In the genomic region with DNA sequence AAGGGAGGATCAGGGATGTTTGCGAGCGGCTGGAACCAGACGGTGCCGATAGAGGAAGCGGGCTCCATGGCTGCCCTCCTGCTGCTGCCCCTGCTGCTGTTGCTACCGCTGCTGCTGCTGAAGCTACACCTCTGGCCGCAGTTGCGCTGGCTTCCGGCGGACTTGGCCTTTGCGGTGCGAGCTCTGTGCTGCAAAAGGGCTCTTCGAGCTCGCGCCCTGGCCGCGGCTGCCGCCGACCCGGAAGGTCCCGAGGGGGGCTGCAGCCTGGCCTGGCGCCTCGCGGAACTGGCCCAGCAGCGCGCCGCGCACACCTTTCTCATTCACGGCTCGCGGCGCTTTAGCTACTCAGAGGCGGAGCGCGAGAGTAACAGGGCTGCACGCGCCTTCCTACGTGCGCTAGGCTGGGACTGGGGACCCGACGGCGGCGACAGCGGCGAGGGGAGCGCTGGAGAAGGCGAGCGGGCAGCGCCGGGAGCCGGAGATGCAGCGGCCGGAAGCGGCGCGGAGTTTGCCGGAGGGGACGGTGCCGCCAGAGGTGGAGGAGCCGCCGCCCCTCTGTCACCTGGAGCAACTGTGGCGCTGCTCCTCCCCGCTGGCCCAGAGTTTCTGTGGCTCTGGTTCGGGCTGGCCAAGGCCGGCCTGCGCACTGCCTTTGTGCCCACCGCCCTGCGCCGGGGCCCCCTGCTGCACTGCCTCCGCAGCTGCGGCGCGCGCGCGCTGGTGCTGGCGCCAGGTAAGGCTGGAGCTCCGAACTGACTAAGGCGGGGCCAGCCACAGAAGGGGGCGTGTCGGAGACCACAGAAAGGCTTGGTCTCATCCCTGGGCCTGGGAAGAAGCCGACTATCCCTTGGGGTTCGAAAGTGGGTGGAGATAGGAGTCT, we compare ENCODE assay signal across 8 cellular contexts. TPM values are rescaled to one million over a fixed set of nuclear protein-coding genes. Genes with fewer than 3 reads are reported as not detected.
DNase-seq lines count a peak whose midpoint lies in the region; ATAC-seq and TF ChIP-seq lines count a peak whose summit lies in the region.

No MANE protein-coding gene starts in this region.

- no TSS peak for BruUV-seq in Calu3 (replicated peaks; lab: Mats Ljungman, UMichigan)

- H3K4me3 Mint-ChIP-seq in Calu3 (ENCODE audit: low read depth, unreplicated experiment) = peak overlapping the region; percentile 74
- H3K4me3 Mint-ChIP-seq in brain = peak overlapping the region; percentile 84 to 88 (median 87)
- peak overlapping the region; percentile 92 to 95 (median 92) for H3K4me3 Mint-ChIP-seq in immature natural killer cell

- H3K36me3 Mint-ChIP-seq in Calu3 (ENCODE audit: insufficient read depth, unreplicated experiment) (peaks cover 43% of the 10 kb centered on the region), brain (peaks cover 6% of the 10 kb centered on the region), immature natural killer cell (peaks cover 0 to 12% (median 9%) of the 10 kb centered on the region in 3 donors)

- TF ChIP-seq CTCF in Calu3 (IDR thresholded peaks at IDR 0.05; ENCODE audit: unreplicated experiment) (no peak), brain (conservative IDR thresholded peaks at IDR 0.05) (peak in 1 of 2 experiments; percentile 40)

- intact Hi-C loops in Calu3 (cut with micrococcal nuclease; ENCODE audit: unreplicated experiment) = no loop called here

- H3K4me1 Mint-ChIP-seq in Calu3 (ENCODE audit: low read depth, unreplicated experiment) (peaks cover 6% of the 10 kb centered on the region), brain (peaks cover 27% of the 10 kb centered on the region), immature natural killer cell (peaks cover 55 to 56% of the 10 kb centered on the region in 2 donors)

- peak; percentile 41 for ATAC-seq in GM21717 (IDR thresholded peaks at IDR 0.05; ENCODE audit: unreplicated experiment)

- CTCF ChIA-PET in Calu3 (lab: Charles Lee) = interaction anchor here (0.6 to 1.4 kb wide), 6 partner anchors 9 to 497 kb away, joined by 3 to 4 read pairs (median 3); a partner anchor contains a TSS

- peak; percentile 82 for DNase-seq in Calu3
- peak; percentile 81 for DNase-seq in NCI-H1436 (lab: John Stamatoyannopoulos, UW)
- DNase-seq in T1000 (lab: John Stamatoyannopoulos, UW) = peak; percentile 15
- peak; percentile 94 for DNase-seq in immature natural killer cell
- peak; percentile 76 for DNase-seq in stimulated activated CD4-positive, alpha-beta T cell treated with anti-CD3 and anti-CD28 coated beads, Interleukin-15, amount 100 ng/mL, for 24 hours
- no peak for DNase-seq in Ammon's horn (ENCODE audit: low spot score)

- no peaks in the 10 kb centered on the region for H3K9me3 Mint-ChIP-seq in Calu3 (ENCODE audit: low read depth, unreplicated experiment)
- H3K9me3 Mint-ChIP-seq in brain = no peaks in the 10 kb centered on the region
- H3K9me3 Mint-ChIP-seq in immature natural killer cell = no peaks in the 10 kb centered on the region

- H3K27me3 Mint-ChIP-seq in Calu3 (ENCODE audit: unreplicated experiment) (peaks cover 14% of the 10 kb centered on the region), brain (peaks cover 8% of the 10 kb centered on the region), immature natural killer cell (ENCODE audit: low read depth in 3 of 3) (peaks cover 3 to 16% (median 9%) of the 10 kb centered on the region in 3 donors)

- H3K27ac Mint-ChIP-seq in Calu3 (ENCODE audit: unreplicated experiment) (no peak overlapping the region), brain (peak overlapping the region; percentile 51 to 91 (median 80)), immature natural killer cell (peak overlapping the region; percentile 92 to 99 (median 97))

RNA-seq across cellular contexts. Expression of a gene that starts 0.5 kb away (rescaled TPM):
- total RNA-seq in Calu3 (2022) = 9.0 and 11.9 TPM in 2 replicates
- 43.3 TPM for polyA plus RNA-seq in brain (ENCODE audit: insufficient read depth, low read depth, low replicate concordance)
- polyA plus RNA-seq in immature natural killer cell = 10 to 100 TPM; 38.3 to 89.0 (median 54.3) TPM

RNA-seq across cellular contexts. Expression of a gene that starts 47.8 kb away (rescaled TPM):
- 55.9 and 57.1 TPM in 2 replicates for total RNA-seq in Calu3 (2022)
- polyA plus RNA-seq in brain (ENCODE audit: insufficient read depth, low read depth, low replicate concordance) (23.5 TPM), immature natural killer cell (10 to 100 TPM in 1 of 3 donors, 1 to 10 TPM in 2; 7.5 to 14.5 (median 7.9) TPM)
